ENCODE assay signal across 33 cellular contexts in the genomic region with DNA sequence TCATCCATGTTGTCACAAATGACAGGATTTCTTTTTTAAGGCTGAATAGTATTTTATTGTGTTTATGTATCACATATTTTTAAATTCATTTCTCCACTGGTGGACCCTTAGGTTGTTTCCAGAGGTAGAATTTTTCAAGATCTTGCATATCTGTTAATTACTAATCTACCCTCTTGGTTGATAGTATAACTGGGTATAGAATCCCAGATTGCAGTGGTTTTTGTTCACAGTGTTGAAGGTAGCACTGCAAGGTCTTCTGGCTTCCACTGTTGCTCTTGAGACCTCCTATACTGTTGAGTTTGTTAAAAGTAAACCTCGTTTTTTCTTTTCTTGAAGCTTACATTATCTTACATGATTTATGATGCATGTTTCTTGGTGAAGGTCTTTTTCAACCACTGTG.
"Had no signal": no experiment of that assay in that cellular context is flagged by ENCODE, and none has a peak within 500 bp of the region (broad histone marks: within the 10 kb centered on the region; RNA-seq: fewer than 3 reads in every experiment).

No MANE protein-coding gene starts in this region.

- H3K4me3 ChIP-seq: adrenal gland, ascending aorta, breast epithelium, cardiac muscle cell, coronary artery, dorsolateral prefrontal cortex had no signal

- H3K27ac Mint-ChIP-seq: activated CD4-positive, alpha-beta memory T cell treated with anti-CD3 and anti-CD28 coated beads, Interleukin-2, amount 10 ng/mL, durations not matched to agents 7 days and 5 days; activated naive CD4-positive, alpha-beta T cell treated with anti-CD3 and anti-CD28 coated beads, Interleukin-2, amount 10 ng/mL, durations not matched to agents 7 days and 5 days; activated naive CD4-positive, alpha-beta T cell treated with anti-CD3 and anti-CD28 coated beads, Interleukin-2, amount 50 U/mL, for 72 hours; activated T-helper 1 cell treated with anti-CD3 and anti-CD28 coated beads, Interleukin-12 subunit alpha, Interleukin-12 subunit beta, Interleukin-2, Interleukin-4 antibody, amounts not matched to agents 30 ng/mL and 10 ng/mL and 1 ng/mL, durations not matched to agents 14 hours and 24 hours and 36 hours; dendritic cell treated with granulocyte-macrophage colony-stimulating factor and Interleukin-4, amounts not matched to agents 40 ng/mL and 50 ng/mL, for 4 days; T-helper 2 cell treated with Interferon-gamma antibody and Interleukin-4, amounts not matched to agents 5 μg/mL and 100 μg/mL, for 36 hours had no signal

- H3K4me1 Mint-ChIP-seq: endodermal cell had no signal

- H3K4me1 ChIP-seq: ascending aorta, breast epithelium had no signal

- ATAC-seq: activated CD4-positive, CD25-positive, alpha-beta regulatory T cell treated with anti-CD3 and anti-CD28 coated beads, Interleukin-2, amount 50 U/mL, for 24 hours; activated naive CD4-positive, alpha-beta T cell treated with anti-CD3 and anti-CD28 coated beads, Interleukin-2, amount 50 U/mL, for 72 hours; esophagus mucosa; T-helper 17 cell had no signal

- H3K27me3 Mint-ChIP-seq: activated B cell treated with CpG ODN at 0.5 μM for 24 hours; activated CD4-positive, alpha-beta memory T cell treated with anti-CD3 and anti-CD28 coated beads, Interleukin-2, amount 10 ng/mL, durations not matched to agents 7 days and 5 days; activated naive CD4-positive, alpha-beta T cell treated with anti-CD3 and anti-CD28 coated beads, Interleukin-2, amount 10 ng/mL, durations not matched to agents 7 days and 5 days; activated T-cell treated with anti-CD3 and anti-CD28 coated beads, Interleukin-2, amount 50 U/mL, for 24 hours; brain; dendritic cell treated with granulocyte-macrophage colony-stimulating factor and Interleukin-4, amounts not matched to agents 40 ng/mL and 50 ng/mL, for 4 days; T-helper 17 cell had no signal

- H3K4me3 Mint-ChIP-seq: activated B cell treated with CpG ODN at 0.5 μM for 24 hours; activated CD4-positive, alpha-beta memory T cell treated with anti-CD3 and anti-CD28 coated beads, Interleukin-2, amount 10 ng/mL, durations not matched to agents 7 days and 5 days; activated naive CD4-positive, alpha-beta T cell treated with anti-CD3 and anti-CD28 coated beads, Interleukin-2, amount 10 ng/mL, durations not matched to agents 7 days and 5 days; activated T-cell treated with anti-CD3 and anti-CD28 coated beads, Interleukin-2, amount 50 U/mL, for 24 hours; activated T-helper 1 cell treated with anti-CD3 and anti-CD28 coated beads, Interleukin-12 subunit alpha, Interleukin-12 subunit beta, Interleukin-2, Interleukin-4 antibody, amounts not matched to agents 30 ng/mL and 10 ng/mL and 1 ng/mL, durations not matched to agents 14 hours and 24 hours and 36 hours; brain; dendritic cell treated with granulocyte-macrophage colony-stimulating factor and Interleukin-4, amounts not matched to agents 40 ng/mL and 50 ng/mL, for 4 days; endodermal cell; T-helper 17 cell; T-helper 2 cell treated with Interferon-gamma antibody and Interleukin-4, amounts not matched to agents 5 μg/mL and 100 μg/mL, for 36 hours had no signal

- DNase-seq: activated B cell treated with CpG ODN at 0.5 μM for 24 hours; activated CD4-positive, alpha-beta memory T cell treated with anti-CD3 and anti-CD28 coated beads, Interleukin-2, amount 10 ng/mL, durations not matched to agents 7 days and 5 days; activated CD4-positive, alpha-beta T cell treated with anti-CD3 and anti-CD28 coated beads for 48 hours; activated CD4-positive, alpha-beta T cell treated with anti-CD3 and anti-CD28 coated beads, Interleukin-2, amount 50 U/mL, for 4 hours; activated CD8-positive, alpha-beta memory T cell treated with anti-CD3 and anti-CD28 coated beads, Interleukin-2, amount 50 U/mL, for 48 hours; activated gamma-delta T cell; activated naive CD4-positive, alpha-beta T cell; activated naive CD4-positive, alpha-beta T cell treated with anti-CD3 and anti-CD28 coated beads, Interleukin-2, amount 10 ng/mL, durations not matched to agents 7 days and 5 days; activated T-cell treated with anti-CD3 and anti-CD28 coated beads for 4 hours; activated T-cell treated with anti-CD3 and anti-CD28 coated beads, Interleukin-2, amount 50 U/mL, for 24 hours; adrenal gland; amygdala; central memory CD4-positive, alpha-beta T cell; dorsolateral prefrontal cortex; effector memory CD4-positive, alpha-beta T cell; endodermal cell; foreskin fibroblast; head of caudate nucleus; T-helper 1 cell; T-helper 17 cell; T1000; WERI-Rb-1 had no signal

- H3K9me3 Mint-ChIP-seq: activated naive CD4-positive, alpha-beta T cell treated with anti-CD3 and anti-CD28 coated beads, Interleukin-2, amount 10 ng/mL, durations not matched to agents 7 days and 5 days; activated T-helper 1 cell treated with anti-CD3 and anti-CD28 coated beads, Interleukin-12 subunit alpha, Interleukin-12 subunit beta, Interleukin-2, Interleukin-4 antibody, amounts not matched to agents 30 ng/mL and 10 ng/mL and 1 ng/mL, durations not matched to agents 14 hours and 24 hours and 36 hours; brain; dendritic cell treated with granulocyte-macrophage colony-stimulating factor and Interleukin-4, amounts not matched to agents 40 ng/mL and 50 ng/mL, for 4 days; endodermal cell had no signal

- H3K27me3 ChIP-seq: adrenal gland, ascending aorta, breast epithelium, cardiac muscle cell, dorsolateral prefrontal cortex had no signal

- H3K9me3 ChIP-seq: adrenal gland, ascending aorta, breast epithelium had no signal

- H3K27ac ChIP-seq: ascending aorta, breast epithelium, coronary artery, dorsolateral prefrontal cortex, WERI-Rb-1 had no signal
